17 cellular contexts compared by ENCODE assay signal in genomic region chr12:55934773-55935172, GRCh38. TPM values are rescaled to one million over a fixed set of nuclear protein-coding genes. Genes with fewer than 3 reads are reported as not detected.
A peak's percentile ranks its signal among the peaks of the same experiment; 100 is the strongest.
DNase-seq lines count a peak whose midpoint lies in the region; ATAC-seq and TF ChIP-seq lines count a peak whose summit lies in the region.
"Had no signal": no experiment of that assay in that cellular context is flagged by ENCODE, and none has a peak within 500 bp of the region (broad histone marks: within the 10 kb centered on the region; RNA-seq: fewer than 3 reads in every experiment).

No MANE protein-coding gene starts in this region.

- peak overlapping the region; percentile 90 for H3K27ac ChIP-seq in naive thymus-derived CD4-positive, alpha-beta T cell (ENCODE audit: low read depth, low read length)
- H3K27ac ChIP-seq in neural progenitor cell = no peak overlapping the region

- H3K4me2 ChIP-seq in neural progenitor cell = no peak overlapping the region
- H3K4me2 ChIP-seq: A549 had no signal

- H3K4me1 ChIP-seq in naive thymus-derived CD4-positive, alpha-beta T cell (ENCODE audit: control insufficient read depth in 2 of 2, insufficient read depth in 2 of 2, low read length in 2 of 2) = peaks cover 45 to 58% of the 10 kb centered on the region in 2 donors
- peaks cover under 1% of the 10 kb centered on the region for H3K4me1 ChIP-seq in neural progenitor cell

- no peaks in the 10 kb centered on the region for H3K9me3 Mint-ChIP-seq in activated CD4-positive, alpha-beta T cell treated with anti-CD3 and anti-CD28 coated beads for 36 hours (ENCODE audit: low read depth)
- no peaks in the 10 kb centered on the region for H3K9me3 Mint-ChIP-seq in HFFc6
- no peaks in the 10 kb centered on the region for H3K9me3 Mint-ChIP-seq in activated naive CD8-positive, alpha-beta T cell (ENCODE audit: low read depth)
- H3K9me3 Mint-ChIP-seq in naive thymus-derived CD4-positive, alpha-beta T cell = peaks cover 0 to 10% (median 0%) of the 10 kb centered on the region in 11 donors
- no peaks in the 10 kb centered on the region for H3K9me3 Mint-ChIP-seq in neural progenitor cell
- H3K9me3 Mint-ChIP-seq: naive B cell had no signal

- H3K4me3 ChIP-seq in naive thymus-derived CD4-positive, alpha-beta T cell (ENCODE audit: low read length) = peak overlapping the region; percentile 82
- no peak overlapping the region for H3K4me3 ChIP-seq in neural progenitor cell
- H3K4me3 ChIP-seq: A549 had no signal

- H3K27me3 Mint-ChIP-seq in activated CD4-positive, alpha-beta T cell treated with anti-CD3 and anti-CD28 coated beads for 36 hours = no peaks in the 10 kb centered on the region
- H3K27me3 Mint-ChIP-seq in HFFc6 (ENCODE audit: insufficient read depth) = no peaks in the 10 kb centered on the region; the same call in 1 of the 2 replicates
- H3K27me3 Mint-ChIP-seq in activated naive CD8-positive, alpha-beta T cell = no peaks in the 10 kb centered on the region
- no peaks in the 10 kb centered on the region for H3K27me3 Mint-ChIP-seq in naive thymus-derived CD4-positive, alpha-beta T cell
- peaks cover 29% of the 10 kb centered on the region for H3K27me3 Mint-ChIP-seq in neural progenitor cell (ENCODE audit: insufficient read depth, low read depth)
- H3K27me3 Mint-ChIP-seq: naive B cell had no signal

- DNase-seq in activated CD4-positive, alpha-beta T cell treated with anti-CD3 and anti-CD28 coated beads for 36 hours = no peak
- no peak for DNase-seq in activated CD4-positive, alpha-beta T cell treated with anti-CD3 and anti-CD28 coated beads, Interleukin-2, amount 50 U/mL, for 48 hours
- no peak for DNase-seq in HFFc6
- no peak for DNase-seq in naive thymus-derived CD4-positive, alpha-beta T cell
- no peak for DNase-seq in neural progenitor cell (ENCODE audit: low spot score)
- DNase-seq in CD1c-positive myeloid dendritic cell (ENCODE audit: extremely low spot score) = no peak
- DNase-seq in NCI-H2029 treated with DMSO at 0.1 percent for 48 hours (lab: John Stamatoyannopoulos, UW) = no peak
- DNase-seq: activated CD4-positive, alpha-beta T cell treated with anti-CD3 and anti-CD28 coated beads for 48 hours; hypothalamus; left ventricle myocardium superior; naive B cell; right cardiac atrium; stimulated activated CD4-positive, alpha-beta T cell treated with anti-CD3 and anti-CD28 coated beads, Interleukin-2, amount 100 ng/mL, for 24 hours had no signal

- H4K20me1 ChIP-seq in neural progenitor cell (ENCODE audit: low read depth) = no peaks in the 10 kb centered on the region

- ATAC-seq in activated CD4-positive, alpha-beta T cell treated with anti-CD3 and anti-CD28 coated beads for 36 hours = no peak
- ATAC-seq in naive thymus-derived CD4-positive, alpha-beta T cell = no peak
- ATAC-seq: A549, left ventricle myocardium superior had no signal

- peak overlapping the region; percentile 100 for H3K4me3 Mint-ChIP-seq in activated CD4-positive, alpha-beta T cell treated with anti-CD3 and anti-CD28 coated beads for 36 hours
- H3K4me3 Mint-ChIP-seq in HFFc6 (peak overlapping the region; percentile 27), neural progenitor cell (no peak overlapping the region)
- H3K4me3 Mint-ChIP-seq in activated naive CD8-positive, alpha-beta T cell = peak overlapping the region; percentile 100
- peak overlapping the region; percentile 96 to 100 (median 98) for H3K4me3 Mint-ChIP-seq in naive thymus-derived CD4-positive, alpha-beta T cell

- peaks cover 6 to 51% (median 17%) of the 10 kb centered on the region in 3 experiments for H3K36me3 ChIP-seq in naive thymus-derived CD4-positive, alpha-beta T cell (ENCODE audit: control insufficient read depth in 2 of 3, insufficient read depth in 3 of 3, low read length in 3 of 3)
- H3K36me3 ChIP-seq in neural progenitor cell = no peaks in the 10 kb centered on the region

- H3K9ac ChIP-seq in neural progenitor cell = no peak overlapping the region

- H3K36me3 Mint-ChIP-seq in activated CD4-positive, alpha-beta T cell treated with anti-CD3 and anti-CD28 coated beads for 36 hours (ENCODE audit: low read depth) = peaks cover 71% of the 10 kb centered on the region
- H3K36me3 Mint-ChIP-seq in HFFc6 (ENCODE audit: low read depth) = peaks cover 6% of the 10 kb centered on the region; the same call in 1 of the 2 replicates
- peaks cover 15% of the 10 kb centered on the region for H3K36me3 Mint-ChIP-seq in activated naive CD8-positive, alpha-beta T cell
- peaks cover 15 to 70% (median 62%) of the 10 kb centered on the region in 5 donors for H3K36me3 Mint-ChIP-seq in naive thymus-derived CD4-positive, alpha-beta T cell
- no peaks in the 10 kb centered on the region for H3K36me3 Mint-ChIP-seq in neural progenitor cell

- CTCF ChIA-PET in activated CD4-positive, alpha-beta T cell treated with anti-CD3 and anti-CD28 coated beads for 36 hours (lab: Charles Lee) = interaction anchor here (1.0 to 5.3 kb wide), 11 partner anchors 9 to 224 kb away, joined by 3 to 43 read pairs (median 5); partner anchors contain the start of genes DNAJC14, MYL6, ORMDL2 and PYM1
- CTCF ChIA-PET in naive thymus-derived CD4-positive, alpha-beta T cell (lab: Charles Lee) = interaction anchor here (0.6 to 4.6 kb wide), 8 partner anchors 8 to 196 kb away, joined by 3 to 32 read pairs (median 6); partner anchors contain the start of genes DNAJC14, ORMDL2, PYM1 and SARNP

- no peak overlapping the region for H2AFZ ChIP-seq in neural progenitor cell (replicated peaks)

- peaks cover 80% of the 10 kb centered on the region for H3K4me1 Mint-ChIP-seq in activated CD4-positive, alpha-beta T cell treated with anti-CD3 and anti-CD28 coated beads for 36 hours
- H3K4me1 Mint-ChIP-seq in HFFc6 (ENCODE audit: low read depth) (peaks cover 93% of the 10 kb centered on the region), neural progenitor cell (peaks cover 24% of the 10 kb centered on the region)
- H3K4me1 Mint-ChIP-seq in activated naive CD8-positive, alpha-beta T cell (ENCODE audit: low read depth) = peaks cover 86% of the 10 kb centered on the region
- H3K4me1 Mint-ChIP-seq in naive thymus-derived CD4-positive, alpha-beta T cell = peaks cover 60 to 74% (median 67%) of the 10 kb centered on the region in 7 donors

- H3K79me2 ChIP-seq in neural progenitor cell (ENCODE audit: low read depth) = no peaks in the 10 kb centered on the region

- intact Hi-C loops in activated CD4-positive, alpha-beta T cell treated with anti-CD3 and anti-CD28 coated beads for 36 hours (cut with DNase I, micrococcal nuclease) = loop anchor here in 1 of 2 experiments (10.0 kb wide), 1 partner anchor 1150 kb away; the partner anchor contains the start of gene NAB2
- intact Hi-C loops in naive thymus-derived CD4-positive, alpha-beta T cell (cut with micrococcal nuclease) = loop anchor here in 1 of 2 donors (5.0 kb wide), 1 partner anchor 1588 kb away; the partner anchor contains the start of genes DDIT3 and MBD6

- TF ChIP-seq CTCF in HFFc6 (IDR thresholded peaks at IDR 0.05) = no peak
- TF ChIP-seq CTCF in neural progenitor cell (IDR thresholded peaks at IDR 0.05) = no peak

- no peaks in the 10 kb centered on the region for H3K27me3 ChIP-seq in naive thymus-derived CD4-positive, alpha-beta T cell (ENCODE audit: control insufficient read depth in 2 of 2, insufficient read depth in 2 of 2, low read length in 2 of 2)
- H3K27me3 ChIP-seq in neural progenitor cell = peaks cover 45% of the 10 kb centered on the region
- H3K27me3 ChIP-seq: esophagus muscularis mucosa had no signal

- H3F3A ChIP-seq in neural progenitor cell (ENCODE audit: low read depth) = peaks cover 9% of the 10 kb centered on the region

- no peaks in the 10 kb centered on the region for H3K9me3 ChIP-seq in naive thymus-derived CD4-positive, alpha-beta T cell (ENCODE audit: control insufficient read depth in 2 of 3, low read length in 3 of 3)
- no peaks in the 10 kb centered on the region for H3K9me3 ChIP-seq in neural progenitor cell (ENCODE audit: low read depth)
- H3K9me3 ChIP-seq: A549, esophagus muscularis mucosa had no signal

- POLR2A ChIA-PET in activated CD4-positive, alpha-beta T cell treated with anti-CD3 and anti-CD28 coated beads for 36 hours (lab: Charles Lee) = interaction anchor here (0.6 to 1.6 kb wide), 4 partner anchors 42 to 110 kb away, joined by 3 to 6 read pairs (median 4); partner anchors contain the start of gene DNAJC14
- POLR2A ChIA-PET in naive thymus-derived CD4-positive, alpha-beta T cell (lab: Charles Lee) = interaction anchor here (0.5 to 27.1 kb wide), 13 partner anchors 2 to 205 kb away, joined by 3 to 728 read pairs (median 6); partner anchors contain the start of genes DGKA, DNAJC14, ORMDL2 and PYM1

- peak overlapping the region; percentile 86 for H3K27ac Mint-ChIP-seq in activated CD4-positive, alpha-beta T cell treated with anti-CD3 and anti-CD28 coated beads for 36 hours
- peak overlapping the region; percentile 46 for H3K27ac Mint-ChIP-seq in HFFc6
- peak overlapping the region; percentile 89 for H3K27ac Mint-ChIP-seq in activated naive CD8-positive, alpha-beta T cell
- H3K27ac Mint-ChIP-seq in naive thymus-derived CD4-positive, alpha-beta T cell = peak overlapping the region; percentile 86 to 100 (median 97)
- no peak overlapping the region for H3K27ac Mint-ChIP-seq in neural progenitor cell

RNA-seq across cellular contexts. Expression of gene DGKA, which starts 3.8 kb away (rescaled TPM):
- total RNA-seq in activated CD4-positive, alpha-beta T cell treated with anti-CD3 and anti-CD28 coated beads for 36 hours = 100 to 1,000 TPM; 341 to 385 TPM
- total RNA-seq in HFFc6 (2021; fragmentation: NEBNext Ultra II Directional; extraction: Animal tissue kit (Norgen Biotek cat#: 25700)) = 10 to 100 TPM; 67.1 to 87.4 (median 79.6) TPM
- total RNA-seq in naive thymus-derived CD4-positive, alpha-beta T cell = 1,000 to 10,000 TPM in 3 of 5 experiments, 100 to 1,000 TPM in 2; 705 to 1,507 (median 1,164) TPM
- 100 to 1,000 TPM; 259 to 557 TPM for polyA plus RNA-seq in naive thymus-derived CD4-positive, alpha-beta T cell
- 24.1 and 27.0 TPM in 2 replicates for total RNA-seq in neural progenitor cell (ENCODE audit: low replicate concordance)

RNA-seq across cellular contexts. Expression of gene PYM1, which starts 7.1 kb away (rescaled TPM):
- total RNA-seq in activated CD4-positive, alpha-beta T cell treated with anti-CD3 and anti-CD28 coated beads for 36 hours = 10 to 100 TPM; 24.6 to 30.2 TPM
- total RNA-seq in HFFc6 (2021; fragmentation: NEBNext Ultra II Directional; extraction: Animal tissue kit (Norgen Biotek cat#: 25700)) = 10 to 100 TPM; 25.0 to 32.3 (median 28.3) TPM
- 10 to 100 TPM; 18.5 to 46.9 (median 35.0) TPM for total RNA-seq in naive thymus-derived CD4-positive, alpha-beta T cell
- 10 to 100 TPM; 62.1 to 70.7 TPM for polyA plus RNA-seq in naive thymus-derived CD4-positive, alpha-beta T cell
- 44.6 and 72.5 TPM in 2 replicates for total RNA-seq in neural progenitor cell (ENCODE audit: low replicate concordance)

RNA-seq across cellular contexts. Expression of gene PMEL, which starts 31.1 kb away (rescaled TPM):
- total RNA-seq in activated CD4-positive, alpha-beta T cell treated with anti-CD3 and anti-CD28 coated beads for 36 hours = 1 to 10 TPM in 1 of 2 experiments, under 1 TPM in 1; 0.86 to 1.2 TPM
- 1 to 10 TPM in 1 of 6 experiments, under 1 TPM in 5; 0.47 to 1.3 (median 0.59) TPM for total RNA-seq in HFFc6 (2021; fragmentation: NEBNext Ultra II Directional; extraction: Animal tissue kit (Norgen Biotek cat#: 25700))
- not detected for total RNA-seq in naive thymus-derived CD4-positive, alpha-beta T cell
- polyA plus RNA-seq in naive thymus-derived CD4-positive, alpha-beta T cell = under 1 TPM; 0.09 to 0.57 TPM
- total RNA-seq in neural progenitor cell (ENCODE audit: low replicate concordance) = 207 and 301 TPM in 2 replicates
- total RNA-seq: T-helper 1 cell treated with Interleukin-12 subunit alpha and Interleukin-12 subunit beta and Interleukin-4 antibody, amounts not matched to agents 30 ng/mL and 1 ng/mL, for 36 hours had no signal

RNA-seq across cellular contexts. Expression of gene CDK2, which starts 31.9 kb away (rescaled TPM):
- 100 to 1,000 TPM; 104 to 149 TPM for total RNA-seq in activated CD4-positive, alpha-beta T cell treated with anti-CD3 and anti-CD28 coated beads for 36 hours
- 10 to 100 TPM; 27.1 to 61.0 (median 53.9) TPM for total RNA-seq in HFFc6 (2021; fragmentation: NEBNext Ultra II Directional; extraction: Animal tissue kit (Norgen Biotek cat#: 25700))
- total RNA-seq in naive thymus-derived CD4-positive, alpha-beta T cell = 10 to 100 TPM; 19.0 to 77.2 (median 24.1) TPM
- polyA plus RNA-seq in naive thymus-derived CD4-positive, alpha-beta T cell = 1 to 10 TPM; 7.0 to 9.6 TPM
- total RNA-seq in neural progenitor cell (ENCODE audit: low replicate concordance) = 46.5 and 52.2 TPM in 2 replicates

RNA-seq across cellular contexts. Expression of gene RAB5B, which starts 39.1 kb away (rescaled TPM):
- 10 to 100 TPM; 33.2 to 35.1 TPM for total RNA-seq in activated CD4-positive, alpha-beta T cell treated with anti-CD3 and anti-CD28 coated beads for 36 hours
- 100 to 1,000 TPM in 2 of 6 experiments, 10 to 100 TPM in 4; 90.2 to 107 (median 96.5) TPM for total RNA-seq in HFFc6 (2021; fragmentation: NEBNext Ultra II Directional; extraction: Animal tissue kit (Norgen Biotek cat#: 25700))
- total RNA-seq in naive thymus-derived CD4-positive, alpha-beta T cell = 100 to 1,000 TPM in 1 of 5 experiments, 10 to 100 TPM in 4; 45.2 to 109 (median 62.7) TPM
- polyA plus RNA-seq in naive thymus-derived CD4-positive, alpha-beta T cell = 10 to 100 TPM; 69.6 to 86.7 TPM
- 62.9 and 64.5 TPM in 2 replicates for total RNA-seq in neural progenitor cell (ENCODE audit: low replicate concordance)

Comparison
In these comparisons a context has a peak if more than half of its experiments do, and no peak if none do; other contexts are left out.
1. RNA of gene PMEL, which starts 31.1 kb away (total RNA-seq): 207 to 301 TPM in neural progenitor cell; 0.86 to 1.2 TPM in activated CD4-positive, alpha-beta T cell treated with anti-CD3 and anti-CD28 coated beads for 36 hours, 0.47 to 1.3 TPM in HFFc6 and not detected in naive thymus-derived CD4-positive, alpha-beta T cell; every median in the first group is over 10 times any median in the second.